In the genomic region with DNA sequence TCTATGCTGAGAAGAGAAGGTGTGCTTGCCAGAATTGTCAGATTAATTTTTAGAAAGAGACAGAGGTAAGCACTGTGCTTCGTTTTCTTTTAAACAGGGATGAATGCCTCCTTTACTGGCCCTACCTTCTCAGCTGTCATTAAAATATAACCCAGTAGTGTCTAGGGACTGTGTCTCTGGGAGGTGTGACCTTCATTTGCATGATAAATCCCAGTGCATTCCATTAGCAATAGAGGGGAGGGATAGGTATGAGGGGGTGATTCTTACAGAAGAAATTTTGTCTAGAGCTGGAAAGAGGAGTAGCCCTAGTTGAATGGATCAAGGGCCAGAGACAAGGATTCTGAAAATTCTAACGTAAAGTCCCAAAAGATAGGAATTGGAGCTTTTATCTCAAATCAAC, we compare ENCODE assay signal across 2 cellular contexts.
TF ChIP-seq lines count a peak whose summit lies in the region.

No MANE protein-coding gene starts in this region.

TF ChIP-seq in H1, 55 proteins besides CTCF, POLR2A, EP300 and RAD21:
- TF ChIP-seq POU5F1 (IDR thresholded peaks at IDR 0.05; ENCODE audit: low read depth, low read length) = peak; percentile 69; the same call in 1 of the 2 replicates
- TF ChIP-seq KDM1A (IDR thresholded peaks at IDR 0.05; ENCODE audit: borderline replicate concordance, low read length) = no peak

TF ChIP-seq in HepG2, 621 proteins besides CTCF, POLR2A, EP300 and RAD21:
- TF ChIP-seq, protein P1, sequence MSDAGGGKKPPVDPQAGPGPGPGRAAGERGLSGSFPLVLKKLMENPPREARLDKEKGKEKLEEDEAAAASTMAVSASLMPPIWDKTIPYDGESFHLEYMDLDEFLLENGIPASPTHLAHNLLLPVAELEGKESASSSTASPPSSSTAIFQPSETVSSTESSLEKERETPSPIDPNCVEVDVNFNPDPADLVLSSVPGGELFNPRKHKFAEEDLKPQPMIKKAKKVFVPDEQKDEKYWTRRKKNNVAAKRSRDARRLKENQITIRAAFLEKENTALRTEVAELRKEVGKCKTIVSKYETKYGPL (CRISPR knock-in tag; IDR thresholded peaks at IDR 0.05) = no peak
- TF ChIP-seq ZNF605 (CRISPR knock-in tag; IDR thresholded peaks at IDR 0.05) (no peak), ESRRA (CRISPR knock-in tag; IDR thresholded peaks at IDR 0.05; ENCODE audit: low read depth) (no peak), FOXP4 (CRISPR knock-in tag; IDR thresholded peaks at IDR 0.05) (no peak), SIX4 (CRISPR knock-in tag; IDR thresholded peaks at IDR 0.05) (no peak), TRAFD1 (CRISPR knock-in tag; IDR thresholded peaks at IDR 0.05; ENCODE audit: borderline replicate concordance) (no peak), KLF16 (CRISPR knock-in tag; IDR thresholded peaks at IDR 0.05) (no peak), ELF4 (CRISPR knock-in tag; IDR thresholded peaks at IDR 0.05; ENCODE audit: borderline replicate concordance) (no peak), ADNP (CRISPR knock-in tag; IDR thresholded peaks at IDR 0.05) (no peak), CBX1 (IDR thresholded peaks at IDR 0.05; ENCODE audit: low read depth) (no peak), ZNF737 (CRISPR knock-in tag; IDR thresholded peaks at IDR 0.05; ENCODE audit: borderline replicate concordance) (no peak)
